ENCODE assay signal across 8 cellular contexts in genomic region chr2:164323978-164324377, GRCh38.
"Had no signal": no experiment of that assay in that cellular context is flagged by ENCODE, and none has a peak within 500 bp of the region (broad histone marks: within the 10 kb centered on the region; RNA-seq: fewer than 3 reads in every experiment).

No MANE protein-coding gene starts in this region.

- FAIRE-seq: G401.6, GM12878, GM12891, GM12892, GM18507, GM19239 had no signal

- DNase-seq: GDM1, GF-D8 had no signal

- ATAC-seq: GM12878 had no signal

- H3K4me3 ChIP-seq: GM12878 had no signal
